8 cellular contexts compared by ENCODE assay signal in the genomic region with DNA sequence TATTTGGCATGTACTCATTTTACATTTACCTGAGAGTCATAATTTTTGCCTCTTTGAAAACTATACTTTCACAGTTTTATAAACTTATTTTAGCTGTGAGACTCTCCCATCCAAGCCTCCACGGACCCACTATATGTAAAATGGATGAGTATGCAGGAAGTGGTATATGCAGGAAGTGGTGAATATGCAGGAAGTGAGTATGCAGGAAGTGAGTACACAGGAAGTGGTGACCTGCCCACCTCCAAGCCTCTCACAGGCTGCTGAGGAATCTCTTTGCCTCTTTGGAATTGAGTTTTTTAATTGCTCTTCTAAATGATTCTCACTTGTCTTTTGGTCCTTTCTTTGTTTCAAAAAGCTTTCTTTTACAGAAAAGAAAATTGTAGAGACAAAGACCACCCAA.
DNase-seq lines count a peak whose midpoint lies in the region; TF ChIP-seq lines count a peak whose summit lies in the region.

No MANE protein-coding gene starts in this region.

- no peak for TF ChIP-seq POLR2A in stomach (IDR thresholded peaks at IDR 0.05)

- H3K4me1 ChIP-seq in stomach, result no peaks in the 10 kb centered on the region

- intact Hi-C loops in stomach (cut with DNase I; ENCODE audit: low total_unique reads), result no loop called here

- H3K27ac ChIP-seq in stomach, result no peak overlapping the region

- TF ChIP-seq CTCF in GM10266 (IDR thresholded peaks at IDR 0.05; ENCODE audit: control insufficient read depth, insufficient read depth, low read depth, missing control alignments) (no peak), stomach (IDR thresholded peaks at IDR 0.05) (no peak)

- H3K27me3 ChIP-seq in stomach, result no peaks in the 10 kb centered on the region

- DNase-seq in activated gamma-delta T cell treated with Interleukin-2 at 50 U/mL for 16 hours (peak; percentile 30), activated gamma-delta T cell (lab: John Stamatoyannopoulos, UW) (no peak), MV-4-11 (lab: John Stamatoyannopoulos, UW) (peak; percentile 74), GM10266 (ENCODE audit: extremely low spot score) (no peak), stomach (no peak), putamen (ENCODE audit: low spot score) (no peak)
- peak; percentile 25 for DNase-seq in activated T-helper 9 cell treated with anti-CD3 and anti-CD28 coated beads, Interleukin-2, amount 50 U/mL, for 16 hours (ENCODE audit: low read depth)
- peak; percentile 5 to 22 for DNase-seq in stimulated activated CD4-positive, alpha-beta T cell treated with anti-CD3 and anti-CD28 coated beads, Interleukin-4, amount 100 ng/mL, for 48 hours (ENCODE audit: low read depth in 2 of 2)

- no peak for TF ChIP-seq EP300 in stomach (IDR thresholded peaks at IDR 0.05)

- H3K36me3 ChIP-seq in stomach, result no peaks in the 10 kb centered on the region

- H3K4me3 ChIP-seq in stomach, result no peak overlapping the region

- WGBS in stomach, 5 donors, result 43 to 64% (median 55%) methylated on average over 1 of the region's 1 CpG

- peaks cover 0 to 8% (median 0%) of the 10 kb centered on the region in 4 donors for H3K9me3 ChIP-seq in stomach

Comparison
In these comparisons a context has a peak if more than half of its experiments do, and no peak if none do; other contexts are left out.
1. DNase-seq: peak in activated gamma-delta T cell treated with Interleukin-2 at 50 U/mL for 16 hours (single experiment), MV-4-11 (single experiment), activated T-helper 9 cell treated with anti-CD3 and anti-CD28 coated beads, Interleukin-2, amount 50 U/mL, for 16 hours (single experiment) and stimulated activated CD4-positive, alpha-beta T cell treated with anti-CD3 and anti-CD28 coated beads, Interleukin-4, amount 100 ng/mL, for 48 hours (2 of 2); none in activated gamma-delta T cell (single experiment), GM10266 (single experiment), stomach (single experiment) and putamen (single experiment).